26 cellular contexts compared by ENCODE assay signal in the genomic region with DNA sequence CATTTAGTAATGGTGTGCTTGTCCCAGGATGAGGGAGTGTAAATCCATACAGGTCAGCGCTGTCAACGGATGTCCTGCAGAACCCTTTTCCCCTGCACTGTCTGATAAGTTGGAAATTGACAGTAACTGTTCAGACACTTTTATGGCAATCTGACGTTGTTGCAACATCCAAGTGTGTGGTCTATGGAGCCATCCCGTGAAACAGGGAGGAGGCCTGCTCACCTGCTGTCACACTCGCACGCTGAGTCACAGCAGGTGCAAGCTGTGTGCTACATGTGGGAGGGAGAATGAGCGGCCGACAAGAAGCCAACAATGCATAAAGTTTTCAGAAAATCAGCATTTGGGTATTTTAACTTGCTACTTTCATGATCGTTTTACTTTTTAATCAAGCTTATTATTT. TPM values are rescaled to one million over a fixed set of nuclear protein-coding genes. Genes with fewer than 3 reads are reported as not detected.
A peak's percentile ranks its signal among the peaks of the same experiment; 100 is the strongest.
DNase-seq lines count a peak whose midpoint lies in the region; TF ChIP-seq lines count a peak whose summit lies in the region.
"Had no signal": no experiment of that assay in that cellular context is flagged by ENCODE, and none has a peak within 500 bp of the region (broad histone marks: within the 10 kb centered on the region; RNA-seq: fewer than 3 reads in every experiment).

No MANE protein-coding gene starts in this region.

- H3K4me1 ChIP-seq in HEK293 (ENCODE audit: control insufficient read depth, insufficient read depth, low read length) = no peaks in the 10 kb centered on the region
- H3K4me1 ChIP-seq: Caco-2, left lung had no signal

- no peaks in the 10 kb centered on the region for H3K9me3 ChIP-seq in HEK293 (ENCODE audit: control insufficient read depth, insufficient read depth, low read depth, low read length)
- H3K9me3 ChIP-seq: BLaER1, Caco-2, left lung, ovary had no signal

- CTCF ChIA-PET in HEK293 (lab: Yijun Ruan, JAX) = interaction anchor here (0.6 to 9.3 kb wide), 4 partner anchors 9 to 482 kb away, joined by 3 to 209 read pairs (median 4); no protein-coding TSS in a partner anchor

- peaks cover 13% of the 10 kb centered on the region for H3K4me1 Mint-ChIP-seq in HFFc6 (ENCODE audit: low read depth)

- no peak overlapping the region for H3K27ac Mint-ChIP-seq in HFFc6
- H3K27ac Mint-ChIP-seq: activated B cell treated with CpG ODN at 0.5 μM for 24 hours; activated naive CD8-positive, alpha-beta T cell treated with anti-CD3 and anti-CD28 coated beads for 36 hours; activated T-cell treated with anti-CD3 and anti-CD28 coated beads, Interleukin-2, amount 50 U/mL, for 24 hours had no signal

- H3K36me3 Mint-ChIP-seq in HFFc6 (ENCODE audit: low read depth) = no peaks in the 10 kb centered on the region
- H3K36me3 Mint-ChIP-seq: activated naive CD8-positive, alpha-beta T cell treated with anti-CD3 and anti-CD28 coated beads for 36 hours had no signal

- no peak overlapping the region for H3K27ac ChIP-seq in HEK293 (ENCODE audit: extremely low read depth, low read depth, low read length)
- H3K27ac ChIP-seq: BLaER1, left lung, ovary had no signal

- H3K4me3 Mint-ChIP-seq in HFFc6 = no peak overlapping the region
- H3K4me3 Mint-ChIP-seq: activated B cell treated with CpG ODN at 0.5 μM for 24 hours; activated naive CD8-positive, alpha-beta T cell treated with anti-CD3 and anti-CD28 coated beads for 36 hours; activated T-cell treated with anti-CD3 and anti-CD28 coated beads, Interleukin-2, amount 50 U/mL, for 24 hours had no signal

- DNase-seq in DMS53 (lab: John Stamatoyannopoulos, UW) = peak; percentile 94
- peak; percentile 75 for DNase-seq in NCI-H345 (lab: John Stamatoyannopoulos, UW)
- DNase-seq in epithelial cell of esophagus (ENCODE audit: low read depth) = peak; percentile 48
- DNase-seq in stimulated activated CD4-positive, alpha-beta T cell treated with anti-CD3 and anti-CD28 coated beads, Interleukin-2, amount 100 ng/mL, for 48 hours = no peak
- no peak for DNase-seq in superior temporal gyrus (ENCODE audit: extremely low spot score)
- no peak for DNase-seq in HFFc6
- no peak for DNase-seq in effector CD8-positive, alpha-beta T cell (lab: John Stamatoyannopoulos, UW)
- DNase-seq: activated B cell treated with CpG ODN at 0.5 μM for 24 hours; activated CD4-positive, alpha-beta T cell treated with anti-CD3 and anti-CD28 coated beads, Interleukin-2, amount 50 U/mL, for 1 hour; activated gamma-delta T cell; activated naive CD8-positive, alpha-beta T cell treated with anti-CD3 and anti-CD28 coated beads for 36 hours; activated T-cell treated with anti-CD3 and anti-CD28 coated beads, Interleukin-2, amount 50 U/mL, for 24 hours; aorta; DND-41; IMR-90; left lung; mesenchymal stem cell; NCI-H1092 treated with DMSO at 0.1 percent for 48 hours; NCI-H2029 treated with DMSO at 0.1 percent for 48 hours; NCI-H526 treated with DMSO at 0.1 percent for 48 hours; ovary; stimulated activated naive CD4-positive, alpha-beta T cell; T-helper 1 cell had no signal

- POLR2A ChIA-PET in HEK293 (lab: Yijun Ruan, JAX) = no interaction called here

- no peaks in the 10 kb centered on the region for H3K36me3 ChIP-seq in HEK293 (ENCODE audit: control insufficient read depth in 2 of 2, insufficient read depth in 1 of 2, low read length in 2 of 2)
- H3K36me3 ChIP-seq: BLaER1, left lung, ovary had no signal

- H3K27me3 Mint-ChIP-seq in HFFc6 (ENCODE audit: insufficient read depth) = peaks cover 5% of the 10 kb centered on the region

- H3K9me3 Mint-ChIP-seq in HFFc6 = no peaks in the 10 kb centered on the region
- H3K9me3 Mint-ChIP-seq: activated B cell treated with CpG ODN at 0.5 μM for 24 hours; activated naive CD8-positive, alpha-beta T cell treated with anti-CD3 and anti-CD28 coated beads for 36 hours; activated T-cell treated with anti-CD3 and anti-CD28 coated beads, Interleukin-2, amount 50 U/mL, for 24 hours had no signal

- no peak overlapping the region for H3K4me3 ChIP-seq in HEK293 (ENCODE audit: low read depth, low read length)
- H3K4me3 ChIP-seq in epithelial cell of esophagus (ENCODE audit: low read length) = no peak overlapping the region
- H3K4me3 ChIP-seq: BLaER1, left lung, ovary had no signal

- TF ChIP-seq CTCF in HEK293 (tag by site-specific recombination; IDR thresholded peaks at IDR 0.05) (no peak), epithelial cell of esophagus (IDR thresholded peaks at IDR 0.05; ENCODE audit: insufficient read depth, low read depth, low read length, missing control alignments) (no peak), HFFc6 (IDR thresholded peaks at IDR 0.05) (no peak)

TF ChIP-seq in HEK293, 187 proteins besides CTCF, POLR2A, EP300 and RAD21:
- TF ChIP-seq SP7 (tag by site-specific recombination; IDR thresholded peaks at IDR 0.05) (no peak), ZNF174 (tag by site-specific recombination; IDR thresholded peaks at IDR 0.05) (no peak), ZIC2 (tag by site-specific recombination; IDR thresholded peaks at IDR 0.05) (peak; percentile 93), ZNF768 (tag by site-specific recombination; IDR thresholded peaks at IDR 0.05) (no peak), ZNF311 (tag by site-specific recombination; IDR thresholded peaks at IDR 0.05; ENCODE audit: borderline replicate concordance) (no peak), ZNF776 (tag by site-specific recombination; IDR thresholded peaks at IDR 0.05; ENCODE audit: borderline replicate concordance) (no peak)
TF ChIP-seq in HEK293: peak in this region for 1.

RNA-seq across cellular contexts. Expression of a gene that starts 43.7 kb away (rescaled TPM):
- 1 to 10 TPM; 2.6 to 6.7 (median 3.4) TPM for total RNA-seq in HFFc6 (2021; fragmentation: NEBNext Ultra II Directional; extraction: Animal tissue kit (Norgen Biotek cat#: 25700))

Comparison
In these comparisons a context has a peak if more than half of its experiments do, and no peak if none do; other contexts are left out.
1. DNase-seq: peak in DMS53 (single experiment), NCI-H345 (single experiment) and epithelial cell of esophagus (single experiment); none in stimulated activated CD4-positive, alpha-beta T cell treated with anti-CD3 and anti-CD28 coated beads, Interleukin-2, amount 100 ng/mL, for 48 hours (0 of 2), superior temporal gyrus (single experiment), HFFc6 (single experiment) and effector CD8-positive, alpha-beta T cell (single experiment).